In the genomic region with DNA sequence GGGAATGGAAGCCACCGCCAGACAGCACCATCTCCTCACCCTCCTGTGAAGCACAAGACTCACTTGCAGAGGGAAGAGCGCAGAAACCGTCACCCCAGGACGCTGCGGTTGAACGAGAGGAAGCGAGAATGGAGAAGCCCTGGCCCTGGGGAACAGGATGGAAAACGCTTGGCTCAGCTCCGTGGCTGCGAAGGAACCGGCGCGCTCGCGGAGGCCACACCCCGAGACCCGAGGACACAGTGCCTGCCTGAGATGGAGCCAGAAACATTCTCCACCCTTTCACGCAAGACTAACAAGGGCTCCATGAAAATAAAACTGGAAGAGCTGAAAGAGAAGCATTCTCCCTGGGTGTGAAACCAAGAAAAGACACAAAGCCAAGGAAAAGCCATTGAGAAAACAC, we compare ENCODE assay signal across 21 cellular contexts.
"Had no signal": no experiment of that assay in that cellular context is flagged by ENCODE, and none has a peak within 500 bp of the region (broad histone marks: within the 10 kb centered on the region; RNA-seq: fewer than 3 reads in every experiment).

No MANE protein-coding gene starts in this region.

- DNase-seq: hippocampal formation; hypothalamus; immature natural killer cell; islet precursor cell; kidney; kidney glomerular epithelial cell; left cardiac atrium; left colon; left ventricle myocardium inferior; left ventricle myocardium superior; lower lobe of right lung; mammary epithelial cell; mesenchymal stem cell; mesendoderm; midbrain; mucosa of descending colon; naive B cell; naive thymus-derived CD4-positive, alpha-beta T cell; naive thymus-derived CD8-positive, alpha-beta T cell had no signal

- ATAC-seq: left cardiac atrium; left colon; left lobe of liver; left lung; left ventricle myocardium superior; lower lobe of right lung; mucosa of descending colon; naive thymus-derived CD4-positive, alpha-beta T cell; naive thymus-derived CD8-positive, alpha-beta T cell had no signal
